ENCODE assay signal across 1 cellular context in the genomic region with DNA sequence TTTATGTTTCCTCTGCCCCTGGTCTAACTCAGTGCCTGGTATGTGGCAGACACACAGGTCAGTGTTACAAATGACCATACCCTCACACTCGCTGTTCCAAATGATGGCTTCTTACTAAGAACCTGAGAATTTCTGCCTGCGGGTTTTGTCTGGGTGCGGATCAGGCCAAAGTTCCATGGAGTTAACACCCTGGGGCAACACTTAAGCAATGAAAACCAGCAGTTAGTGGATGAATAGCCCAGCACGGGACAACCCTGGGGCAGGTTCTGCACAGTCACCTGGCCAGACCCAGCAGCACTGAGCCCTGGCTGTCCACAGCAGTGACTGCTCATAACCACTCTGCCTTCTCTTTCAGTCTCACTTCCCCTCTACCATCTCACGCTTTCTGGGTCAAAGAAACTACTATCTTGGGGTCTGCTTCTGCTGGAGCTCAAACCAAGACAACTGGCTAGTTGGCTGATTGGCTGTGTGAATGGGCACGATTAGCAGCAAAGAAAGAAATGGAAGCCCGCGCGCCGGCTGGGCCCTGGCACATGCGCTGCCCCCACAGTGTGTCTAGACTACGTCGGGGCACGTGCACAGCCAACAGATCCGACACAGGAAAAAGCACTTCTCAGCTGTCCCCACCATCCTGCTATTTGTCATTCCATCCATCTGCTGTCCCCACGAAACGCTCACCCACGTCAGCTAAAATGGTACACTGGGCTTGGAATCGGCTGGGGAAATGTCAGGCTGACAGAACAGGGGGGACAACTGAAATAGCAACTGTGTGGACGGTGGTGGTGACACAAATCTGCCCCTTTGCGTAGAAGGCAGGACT.
A peak's percentile ranks its signal among the peaks of the same experiment; 100 is the strongest.
TF ChIP-seq lines count a peak whose summit lies in the region.

No MANE protein-coding gene starts in this region.

TF ChIP-seq in HepG2, 621 proteins besides CTCF, POLR2A, EP300 and RAD21 (continued from another document and continues in another):
- no peak for TF ChIP-seq TAF1 (CRISPR knock-in tag; IDR thresholded peaks at IDR 0.05)
- no peak for TF ChIP-seq ETV6 (CRISPR knock-in tag; conservative IDR thresholded peaks at IDR 0.05)
- TF ChIP-seq, protein P1, sequence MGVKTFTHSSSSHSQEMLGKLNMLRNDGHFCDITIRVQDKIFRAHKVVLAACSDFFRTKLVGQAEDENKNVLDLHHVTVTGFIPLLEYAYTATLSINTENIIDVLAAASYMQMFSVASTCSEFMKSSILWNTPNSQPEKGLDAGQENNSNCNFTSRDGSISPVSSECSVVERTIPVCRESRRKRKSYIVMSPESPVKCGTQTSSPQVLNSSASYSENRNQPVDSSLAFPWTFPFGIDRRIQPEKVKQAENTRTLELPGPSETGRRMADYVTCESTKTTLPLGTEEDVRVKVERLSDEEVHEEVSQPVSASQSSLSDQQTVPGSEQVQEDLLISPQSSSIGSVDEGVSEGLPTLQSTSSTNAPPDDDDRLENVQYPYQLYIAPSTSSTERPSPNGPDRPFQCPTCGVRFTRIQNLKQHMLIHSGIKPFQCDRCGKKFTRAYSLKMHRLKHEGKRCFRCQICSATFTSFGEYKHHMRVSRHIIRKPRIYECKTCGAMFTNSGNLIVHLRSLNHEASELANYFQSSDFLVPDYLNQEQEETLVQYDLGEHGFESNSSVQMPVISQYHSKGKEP (CRISPR knock-in tag; IDR thresholded peaks at IDR 0.05): no peak
- no peak for TF ChIP-seq ZNF160 (CRISPR knock-in tag; IDR thresholded peaks at IDR 0.05)
- peak; percentile 40 for TF ChIP-seq XRCC5 (optimal IDR thresholded peaks at IDR 0.05; ENCODE audit: low read length)
- TF ChIP-seq ZNF747 (CRISPR knock-in tag; IDR thresholded peaks at IDR 0.05; ENCODE audit: borderline replicate concordance): peak; percentile 11; the same call in 1 of the 2 replicates
- TF ChIP-seq NCOA1 (CRISPR knock-in tag; IDR thresholded peaks at IDR 0.05): no peak
- TF ChIP-seq ZNF460 (CRISPR knock-in tag; IDR thresholded peaks at IDR 0.05; ENCODE audit: borderline replicate concordance): no peak
- TF ChIP-seq HHEX (CRISPR knock-in tag; IDR thresholded peaks at IDR 0.05): no peak
- TF ChIP-seq NFE2L1 (CRISPR knock-in tag; IDR thresholded peaks at IDR 0.05; ENCODE audit: borderline replicate concordance): no peak
- TF ChIP-seq ZFP1 (CRISPR knock-in tag; IDR thresholded peaks at IDR 0.05): no peak
- TF ChIP-seq, protein P2, sequence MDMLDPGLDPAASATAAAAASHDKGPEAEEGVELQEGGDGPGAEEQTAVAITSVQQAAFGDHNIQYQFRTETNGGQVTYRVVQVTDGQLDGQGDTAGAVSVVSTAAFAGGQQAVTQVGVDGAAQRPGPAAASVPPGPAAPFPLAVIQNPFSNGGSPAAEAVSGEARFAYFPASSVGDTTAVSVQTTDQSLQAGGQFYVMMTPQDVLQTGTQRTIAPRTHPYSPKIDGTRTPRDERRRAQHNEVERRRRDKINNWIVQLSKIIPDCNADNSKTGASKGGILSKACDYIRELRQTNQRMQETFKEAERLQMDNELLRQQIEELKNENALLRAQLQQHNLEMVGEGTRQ (IDR thresholded peaks at IDR 0.05; ENCODE audit: low read depth, low read length): no peak
- TF ChIP-seq, protein P2 (CRISPR knock-in tag; IDR thresholded peaks at IDR 0.05; ENCODE audit: borderline replicate concordance): no peak
- TF ChIP-seq EHMT2 (IDR thresholded peaks at IDR 0.05; ENCODE audit: borderline replicate concordance, low read depth, low read length): no peak
- TF ChIP-seq MZF1 (CRISPR knock-in tag; IDR thresholded peaks at IDR 0.05; ENCODE audit: borderline replicate concordance): no peak
- TF ChIP-seq, protein P3, sequence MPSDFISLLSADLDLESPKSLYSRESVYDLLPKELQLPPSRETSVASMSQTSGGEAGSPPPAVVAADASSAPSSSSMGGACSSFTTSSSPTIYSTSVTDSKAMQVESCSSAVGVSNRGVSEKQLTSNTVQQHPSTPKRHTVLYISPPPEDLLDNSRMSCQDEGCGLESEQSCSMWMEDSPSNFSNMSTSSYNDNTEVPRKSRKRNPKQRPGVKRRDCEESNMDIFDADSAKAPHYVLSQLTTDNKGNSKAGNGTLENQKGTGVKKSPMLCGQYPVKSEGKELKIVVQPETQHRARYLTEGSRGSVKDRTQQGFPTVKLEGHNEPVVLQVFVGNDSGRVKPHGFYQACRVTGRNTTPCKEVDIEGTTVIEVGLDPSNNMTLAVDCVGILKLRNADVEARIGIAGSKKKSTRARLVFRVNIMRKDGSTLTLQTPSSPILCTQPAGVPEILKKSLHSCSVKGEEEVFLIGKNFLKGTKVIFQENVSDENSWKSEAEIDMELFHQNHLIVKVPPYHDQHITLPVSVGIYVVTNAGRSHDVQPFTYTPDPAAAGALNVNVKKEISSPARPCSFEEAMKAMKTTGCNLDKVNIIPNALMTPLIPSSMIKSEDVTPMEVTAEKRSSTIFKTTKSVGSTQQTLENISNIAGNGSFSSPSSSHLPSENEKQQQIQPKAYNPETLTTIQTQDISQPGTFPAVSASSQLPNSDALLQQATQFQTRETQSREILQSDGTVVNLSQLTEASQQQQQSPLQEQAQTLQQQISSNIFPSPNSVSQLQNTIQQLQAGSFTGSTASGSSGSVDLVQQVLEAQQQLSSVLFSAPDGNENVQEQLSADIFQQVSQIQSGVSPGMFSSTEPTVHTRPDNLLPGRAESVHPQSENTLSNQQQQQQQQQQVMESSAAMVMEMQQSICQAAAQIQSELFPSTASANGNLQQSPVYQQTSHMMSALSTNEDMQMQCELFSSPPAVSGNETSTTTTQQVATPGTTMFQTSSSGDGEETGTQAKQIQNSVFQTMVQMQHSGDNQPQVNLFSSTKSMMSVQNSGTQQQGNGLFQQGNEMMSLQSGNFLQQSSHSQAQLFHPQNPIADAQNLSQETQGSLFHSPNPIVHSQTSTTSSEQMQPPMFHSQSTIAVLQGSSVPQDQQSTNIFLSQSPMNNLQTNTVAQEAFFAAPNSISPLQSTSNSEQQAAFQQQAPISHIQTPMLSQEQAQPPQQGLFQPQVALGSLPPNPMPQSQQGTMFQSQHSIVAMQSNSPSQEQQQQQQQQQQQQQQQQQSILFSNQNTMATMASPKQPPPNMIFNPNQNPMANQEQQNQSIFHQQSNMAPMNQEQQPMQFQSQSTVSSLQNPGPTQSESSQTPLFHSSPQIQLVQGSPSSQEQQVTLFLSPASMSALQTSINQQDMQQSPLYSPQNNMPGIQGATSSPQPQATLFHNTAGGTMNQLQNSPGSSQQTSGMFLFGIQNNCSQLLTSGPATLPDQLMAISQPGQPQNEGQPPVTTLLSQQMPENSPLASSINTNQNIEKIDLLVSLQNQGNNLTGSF (CRISPR knock-in tag; IDR thresholded peaks at IDR 0.05): 0 out of 2 replicates have a peak, but pooled peaks have one; percentile 16
- no peak for TF ChIP-seq ZNF30 (CRISPR knock-in tag; IDR thresholded peaks at IDR 0.05)
- no peak for TF ChIP-seq ZFP36L2 (CRISPR knock-in tag; IDR thresholded peaks at IDR 0.05)
- TF ChIP-seq SP5 (CRISPR knock-in tag; IDR thresholded peaks at IDR 0.05; ENCODE audit: borderline replicate concordance, low read depth): no peak
- no peak for TF ChIP-seq HDAC2 (CRISPR knock-in tag; IDR thresholded peaks at IDR 0.05)
- no peak for TF ChIP-seq AGO2 (optimal IDR thresholded peaks at IDR 0.05; ENCODE audit: low read depth, low read length)
- TF ChIP-seq GLI4 (CRISPR knock-in tag; IDR thresholded peaks at IDR 0.05; ENCODE audit: borderline replicate concordance): peak; percentile 74; the same call in 1 of the 2 replicates
- TF ChIP-seq SMAD1 (CRISPR knock-in tag; IDR thresholded peaks at IDR 0.05; ENCODE audit: borderline replicate concordance, low read depth): no peak
- no peak for TF ChIP-seq ZNF660 (CRISPR knock-in tag; IDR thresholded peaks at IDR 0.05; ENCODE audit: borderline replicate concordance, low read depth)
- TF ChIP-seq, protein P4, sequence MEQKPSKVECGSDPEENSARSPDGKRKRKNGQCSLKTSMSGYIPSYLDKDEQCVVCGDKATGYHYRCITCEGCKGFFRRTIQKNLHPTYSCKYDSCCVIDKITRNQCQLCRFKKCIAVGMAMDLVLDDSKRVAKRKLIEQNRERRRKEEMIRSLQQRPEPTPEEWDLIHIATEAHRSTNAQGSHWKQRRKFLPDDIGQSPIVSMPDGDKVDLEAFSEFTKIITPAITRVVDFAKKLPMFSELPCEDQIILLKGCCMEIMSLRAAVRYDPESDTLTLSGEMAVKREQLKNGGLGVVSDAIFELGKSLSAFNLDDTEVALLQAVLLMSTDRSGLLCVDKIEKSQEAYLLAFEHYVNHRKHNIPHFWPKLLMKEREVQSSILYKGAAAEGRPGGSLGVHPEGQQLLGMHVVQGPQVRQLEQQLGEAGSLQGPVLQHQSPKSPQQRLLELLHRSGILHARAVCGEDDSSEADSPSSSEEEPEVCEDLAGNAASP (CRISPR knock-in tag; IDR thresholded peaks at IDR 0.05; ENCODE audit: borderline replicate concordance): no peak
- TF ChIP-seq ZNF468 (CRISPR knock-in tag; IDR thresholded peaks at IDR 0.05): no peak
- TF ChIP-seq, protein P5, sequence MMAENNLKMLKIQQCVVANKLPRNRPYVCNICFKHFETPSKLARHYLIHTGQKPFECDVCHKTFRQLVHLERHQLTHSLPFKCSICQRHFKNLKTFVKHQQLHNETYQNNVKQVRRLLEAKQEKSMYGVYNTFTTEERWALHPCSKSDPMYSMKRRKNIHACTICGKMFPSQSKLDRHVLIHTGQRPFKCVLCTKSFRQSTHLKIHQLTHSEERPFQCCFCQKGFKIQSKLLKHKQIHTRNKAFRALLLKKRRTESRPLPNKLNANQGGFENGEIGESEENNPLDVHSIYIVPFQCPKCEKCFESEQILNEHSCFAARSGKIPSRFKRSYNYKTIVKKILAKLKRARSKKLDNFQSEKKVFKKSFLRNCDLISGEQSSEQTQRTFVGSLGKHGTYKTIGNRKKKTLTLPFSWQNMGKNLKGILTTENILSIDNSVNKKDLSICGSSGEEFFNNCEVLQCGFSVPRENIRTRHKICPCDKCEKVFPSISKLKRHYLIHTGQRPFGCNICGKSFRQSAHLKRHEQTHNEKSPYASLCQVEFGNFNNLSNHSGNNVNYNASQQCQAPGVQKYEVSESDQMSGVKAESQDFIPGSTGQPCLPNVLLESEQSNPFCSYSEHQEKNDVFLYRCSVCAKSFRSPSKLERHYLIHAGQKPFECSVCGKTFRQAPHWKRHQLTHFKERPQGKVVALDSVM (CRISPR knock-in tag; IDR thresholded peaks at IDR 0.05): no peak; the same call in 1 of the 2 replicates
- no peak for TF ChIP-seq HNRNPLL (IDR thresholded peaks at IDR 0.05; ENCODE audit: low read depth, low read length, poor library complexity, severe bottlenecking)
- TF ChIP-seq, protein P6, sequence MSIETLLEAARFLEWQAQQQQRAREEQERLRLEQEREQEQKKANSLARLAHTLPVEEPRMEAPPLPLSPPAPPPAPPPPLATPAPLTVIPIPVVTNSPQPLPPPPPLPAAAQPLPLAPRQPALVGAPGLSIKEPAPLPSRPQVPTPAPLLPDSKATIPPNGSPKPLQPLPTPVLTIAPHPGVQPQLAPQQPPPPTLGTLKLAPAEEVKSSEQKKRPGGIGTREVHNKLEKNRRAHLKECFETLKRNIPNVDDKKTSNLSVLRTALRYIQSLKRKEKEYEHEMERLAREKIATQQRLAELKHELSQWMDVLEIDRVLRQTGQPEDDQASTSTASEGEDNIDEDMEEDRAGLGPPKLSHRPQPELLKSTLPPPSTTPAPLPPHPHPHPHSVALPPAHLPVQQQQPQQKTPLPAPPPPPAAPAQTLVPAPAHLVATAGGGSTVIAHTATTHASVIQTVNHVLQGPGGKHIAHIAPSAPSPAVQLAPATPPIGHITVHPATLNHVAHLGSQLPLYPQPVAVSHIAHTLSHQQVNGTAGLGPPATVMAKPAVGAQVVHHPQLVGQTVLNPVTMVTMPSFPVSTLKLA (IDR thresholded peaks at IDR 0.05): peak; percentile 6; the same call in 1 of the 2 replicates
- TF ChIP-seq JUN (CRISPR knock-in tag; IDR thresholded peaks at IDR 0.05): no peak
- TF ChIP-seq REXO4 (CRISPR knock-in tag; IDR thresholded peaks at IDR 0.05; ENCODE audit: borderline replicate concordance): no peak
- TF ChIP-seq, protein P7, sequence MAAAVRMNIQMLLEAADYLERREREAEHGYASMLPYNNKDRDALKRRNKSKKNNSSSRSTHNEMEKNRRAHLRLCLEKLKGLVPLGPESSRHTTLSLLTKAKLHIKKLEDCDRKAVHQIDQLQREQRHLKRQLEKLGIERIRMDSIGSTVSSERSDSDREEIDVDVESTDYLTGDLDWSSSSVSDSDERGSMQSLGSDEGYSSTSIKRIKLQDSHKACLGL (CRISPR knock-in tag; IDR thresholded peaks at IDR 0.05): no peak
- no peak for TF ChIP-seq IRF2 (CRISPR knock-in tag; IDR thresholded peaks at IDR 0.05)
- TF ChIP-seq, protein P8, sequence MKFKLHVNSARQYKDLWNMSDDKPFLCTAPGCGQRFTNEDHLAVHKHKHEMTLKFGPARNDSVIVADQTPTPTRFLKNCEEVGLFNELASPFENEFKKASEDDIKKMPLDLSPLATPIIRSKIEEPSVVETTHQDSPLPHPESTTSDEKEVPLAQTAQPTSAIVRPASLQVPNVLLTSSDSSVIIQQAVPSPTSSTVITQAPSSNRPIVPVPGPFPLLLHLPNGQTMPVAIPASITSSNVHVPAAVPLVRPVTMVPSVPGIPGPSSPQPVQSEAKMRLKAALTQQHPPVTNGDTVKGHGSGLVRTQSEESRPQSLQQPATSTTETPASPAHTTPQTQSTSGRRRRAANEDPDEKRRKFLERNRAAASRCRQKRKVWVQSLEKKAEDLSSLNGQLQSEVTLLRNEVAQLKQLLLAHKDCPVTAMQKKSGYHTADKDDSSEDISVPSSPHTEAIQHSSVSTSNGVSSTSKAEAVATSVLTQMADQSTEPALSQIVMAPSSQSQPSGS (CRISPR knock-in tag; IDR thresholded peaks at IDR 0.05): no peak
- TF ChIP-seq RARG (CRISPR knock-in tag; IDR thresholded peaks at IDR 0.05; ENCODE audit: low read depth): no peak
- TF ChIP-seq CBFB (CRISPR knock-in tag; IDR thresholded peaks at IDR 0.05): no peak
- TF ChIP-seq, protein P9, sequence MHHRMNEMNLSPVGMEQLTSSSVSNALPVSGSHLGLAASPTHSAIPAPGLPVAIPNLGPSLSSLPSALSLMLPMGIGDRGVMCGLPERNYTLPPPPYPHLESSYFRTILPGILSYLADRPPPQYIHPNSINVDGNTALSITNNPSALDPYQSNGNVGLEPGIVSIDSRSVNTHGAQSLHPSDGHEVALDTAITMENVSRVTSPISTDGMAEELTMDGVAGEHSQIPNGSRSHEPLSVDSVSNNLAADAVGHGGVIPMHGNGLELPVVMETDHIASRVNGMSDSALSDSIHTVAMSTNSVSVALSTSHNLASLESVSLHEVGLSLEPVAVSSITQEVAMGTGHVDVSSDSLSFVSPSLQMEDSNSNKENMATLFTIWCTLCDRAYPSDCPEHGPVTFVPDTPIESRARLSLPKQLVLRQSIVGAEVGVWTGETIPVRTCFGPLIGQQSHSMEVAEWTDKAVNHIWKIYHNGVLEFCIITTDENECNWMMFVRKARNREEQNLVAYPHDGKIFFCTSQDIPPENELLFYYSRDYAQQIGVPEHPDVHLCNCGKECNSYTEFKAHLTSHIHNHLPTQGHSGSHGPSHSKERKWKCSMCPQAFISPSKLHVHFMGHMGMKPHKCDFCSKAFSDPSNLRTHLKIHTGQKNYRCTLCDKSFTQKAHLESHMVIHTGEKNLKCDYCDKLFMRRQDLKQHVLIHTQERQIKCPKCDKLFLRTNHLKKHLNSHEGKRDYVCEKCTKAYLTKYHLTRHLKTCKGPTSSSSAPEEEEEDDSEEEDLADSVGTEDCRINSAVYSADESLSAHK (CRISPR knock-in tag; IDR thresholded peaks at IDR 0.05; ENCODE audit: borderline replicate concordance): no peak
- TF ChIP-seq ZNF558 (CRISPR knock-in tag; IDR thresholded peaks at IDR 0.05; ENCODE audit: borderline replicate concordance): no peak
- TF ChIP-seq MYNN (CRISPR knock-in tag; IDR thresholded peaks at IDR 0.05; ENCODE audit: low read depth): no peak
- TF ChIP-seq U2AF2 (IDR thresholded peaks at IDR 0.05; ENCODE audit: low read depth, low read length): no peak
- TF ChIP-seq ZBTB7B (CRISPR knock-in tag; IDR thresholded peaks at IDR 0.05): no peak
